Comparison of ENCODE assay signal across 8 cellular contexts in the genomic region with DNA sequence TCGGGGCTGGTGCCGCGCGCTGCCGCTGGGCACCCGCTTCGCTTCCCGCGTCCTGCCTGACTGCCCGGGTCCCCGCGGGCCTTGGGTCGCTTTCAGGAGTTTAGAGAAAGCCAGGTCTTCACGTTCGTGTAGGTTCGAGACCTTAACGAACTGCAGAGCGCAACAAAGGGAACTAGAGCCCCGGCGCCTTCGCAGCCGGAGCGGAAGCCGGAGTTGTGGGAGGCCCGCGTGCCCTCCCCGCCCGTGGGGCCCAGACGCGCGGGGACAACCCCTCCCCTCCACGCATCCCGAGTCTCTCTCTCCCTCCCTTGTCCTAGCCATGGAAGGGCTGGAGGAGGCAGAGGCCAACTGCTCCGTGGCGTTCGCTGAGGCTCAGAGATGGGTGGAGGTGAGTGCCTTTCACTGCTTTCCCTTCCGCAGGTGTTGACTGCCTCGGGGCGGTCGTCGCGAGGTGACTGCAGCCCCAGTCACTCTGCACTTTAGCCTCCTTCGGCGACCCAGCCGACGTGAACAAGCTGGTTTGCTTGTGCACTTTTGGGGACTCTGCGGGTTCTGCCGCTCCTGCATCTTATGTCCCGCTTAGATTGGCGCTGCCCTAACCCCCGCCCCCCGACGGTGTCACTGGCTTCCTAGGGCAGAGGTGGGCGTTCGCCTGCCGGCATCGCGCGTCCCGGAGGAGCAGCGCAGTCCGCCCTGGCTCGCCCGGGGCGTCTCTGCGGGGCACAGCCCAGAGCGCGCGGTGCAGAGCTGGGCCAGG. TPM values are rescaled to one million over a fixed set of nuclear protein-coding genes. Genes with fewer than 3 reads are reported as not detected.
DNase-seq lines count a peak whose midpoint lies in the region; ATAC-seq and TF ChIP-seq lines count a peak whose summit lies in the region.

No MANE protein-coding gene starts in this region.

- no peak overlapping the region for H3K27ac Mint-ChIP-seq in Calu3 (ENCODE audit: unreplicated experiment)
- no peak overlapping the region for H3K27ac Mint-ChIP-seq in T-helper 1 cell treated with Interleukin-12 subunit alpha and Interleukin-12 subunit beta and Interleukin-4 antibody, amounts not matched to agents 30 μg/mL and 1 μg/mL, for 36 hours

- H3K27me3 ChIP-seq in HL-60 (ENCODE audit: insufficient read depth, poor library complexity, severe bottlenecking) (peaks cover 3% of the 10 kb centered on the region), iPS-20b (ENCODE audit: insufficient read depth, low read length) (peaks cover 50% of the 10 kb centered on the region), spleen (replicated peaks in 1 of 7) (peaks cover 0 to 31% (median 0%) of the 10 kb centered on the region in 7 donors)

- ATAC-seq in GM21367 (IDR thresholded peaks at IDR 0.05; ENCODE audit: unreplicated experiment), result peak; percentile 46

- no peaks in the 10 kb centered on the region for H3K4me1 Mint-ChIP-seq in Calu3 (ENCODE audit: low read depth, unreplicated experiment)
- H3K4me1 Mint-ChIP-seq in T-helper 1 cell treated with Interleukin-12 subunit alpha and Interleukin-12 subunit beta and Interleukin-4 antibody, amounts not matched to agents 30 μg/mL and 1 μg/mL, for 36 hours (ENCODE audit: low read depth), result peaks cover 13% of the 10 kb centered on the region

- peaks cover 17% of the 10 kb centered on the region for H3K4me1 ChIP-seq in iPS-20b (ENCODE audit: insufficient read depth, low read length)
- peaks cover 5 to 31% (median 24%) of the 10 kb centered on the region in 6 donors for H3K4me1 ChIP-seq in spleen

- TF ChIP-seq POLR2A in spleen (IDR thresholded peaks at IDR 0.05), result no peak

- H3K27me3 Mint-ChIP-seq in Calu3 (ENCODE audit: unreplicated experiment), result no peaks in the 10 kb centered on the region
- peaks cover 25% of the 10 kb centered on the region for H3K27me3 Mint-ChIP-seq in T-helper 1 cell treated with Interleukin-12 subunit alpha and Interleukin-12 subunit beta and Interleukin-4 antibody, amounts not matched to agents 30 μg/mL and 1 μg/mL, for 36 hours (ENCODE audit: low read depth)

- H3K9me3 ChIP-seq in iPS-20b (ENCODE audit: insufficient read depth, low read depth, low read length), result no peaks in the 10 kb centered on the region
- H3K9me3 ChIP-seq in spleen, result no peaks in the 10 kb centered on the region

- in situ Hi-C loops in astrocyte of the cerebellum (cut with HindIII; ENCODE audit: low sequenced_read_pairs), result no loop called here

- CTCF ChIA-PET in Calu3 (lab: Charles Lee), result no interaction called here

- TF ChIP-seq CTCF in Calu3 (IDR thresholded peaks at IDR 0.05; ENCODE audit: unreplicated experiment), result no peak
- no peak for TF ChIP-seq CTCF in HL-60 (IDR thresholded peaks at IDR 0.05; ENCODE audit: insufficient read depth, low read length)
- no peak for TF ChIP-seq CTCF in astrocyte of the cerebellum (IDR thresholded peaks at IDR 0.05; ENCODE audit: low read depth, low read length, missing control alignments)
- TF ChIP-seq CTCF in spleen (IDR thresholded peaks at IDR 0.05 in 8 of 11, conservative IDR thresholded peaks at IDR 0.05 in 3 of 11), result no peak

- H3K27ac ChIP-seq in HL-60 (replicated peaks), result no peak overlapping the region; the same call in 1 of the 2 replicates
- no peak overlapping the region for H3K27ac ChIP-seq in iPS-20b (ENCODE audit: low read length)
- peak overlapping the region in 5 of 8 donors; percentile 34 to 71 (median 67) for H3K27ac ChIP-seq in spleen

- intact Hi-C loops in Calu3 (cut with micrococcal nuclease; ENCODE audit: unreplicated experiment), result no loop called here
- intact Hi-C loops in spleen (cut with DNase I; ENCODE audit: low total_unique reads), result no loop called here

- BruUV-seq in Calu3 (replicated peaks; lab: Mats Ljungman, UMichigan), result no TSS peak

- peak overlapping the region; percentile 57 for H3K4me3 Mint-ChIP-seq in Calu3 (ENCODE audit: low read depth, unreplicated experiment)
- H3K4me3 Mint-ChIP-seq in T-helper 1 cell treated with Interleukin-12 subunit alpha and Interleukin-12 subunit beta and Interleukin-4 antibody, amounts not matched to agents 30 μg/mL and 1 μg/mL, for 36 hours, result peak overlapping the region; percentile 68

- H3K9ac ChIP-seq in iPS-20b (ENCODE audit: low read depth, low read length), result peak overlapping the region; percentile 59

- H3K36me3 ChIP-seq in iPS-20b (ENCODE audit: insufficient read depth, low read depth, low read length), result no peaks in the 10 kb centered on the region
- no peaks in the 10 kb centered on the region for H3K36me3 ChIP-seq in spleen

- H3K36me3 Mint-ChIP-seq in Calu3 (ENCODE audit: insufficient read depth, unreplicated experiment), result peaks cover 5% of the 10 kb centered on the region
- H3K36me3 Mint-ChIP-seq in T-helper 1 cell treated with Interleukin-12 subunit alpha and Interleukin-12 subunit beta and Interleukin-4 antibody, amounts not matched to agents 30 μg/mL and 1 μg/mL, for 36 hours (ENCODE audit: low read depth), result peaks cover 2% of the 10 kb centered on the region

- H3K9me3 Mint-ChIP-seq in Calu3 (ENCODE audit: low read depth, unreplicated experiment), result no peaks in the 10 kb centered on the region
- no peaks in the 10 kb centered on the region for H3K9me3 Mint-ChIP-seq in T-helper 1 cell treated with Interleukin-12 subunit alpha and Interleukin-12 subunit beta and Interleukin-4 antibody, amounts not matched to agents 30 μg/mL and 1 μg/mL, for 36 hours

- DNase-seq in Calu3, result peak; percentile 5
- DNase-seq in HL-60 (ENCODE audit: low read depth in 1 of 2, low spot score in 1 of 2), result peak; percentile 33 to 64
- no peak for DNase-seq in astrocyte of the cerebellum (ENCODE audit: low read depth)
- peak; percentile 89 for DNase-seq in spleen
- no peak for DNase-seq in NCI-H1694 (lab: John Stamatoyannopoulos, UW)

- WGBS in spleen, 5 donors, result 0 to 1% (median 1%) methylated on average over 30 to 69 of the region's 69 CpGs

- H3K4me3 ChIP-seq in HL-60 (replicated peaks; ENCODE audit: insufficient read depth, low read length) (peak overlapping the region; percentile 59), astrocyte of the cerebellum (ENCODE audit: low read depth, low read length) (peak overlapping the region; percentile 91), iPS-20b (ENCODE audit: low read length) (peak overlapping the region; percentile 78), spleen (peak overlapping the region; percentile 47 to 83 (median 74))

RNA-seq across cellular contexts. Expression of a gene that starts 0.4 kb away (rescaled TPM):
- 105 and 117 TPM in 2 replicates for total RNA-seq in Calu3 (2022)
- 10 to 100 TPM in 3 of 7 donors, 1 to 10 TPM in 4; 6.5 to 15.5 (median 9.0) TPM for total RNA-seq in spleen
- 1 to 10 TPM; 2.2 to 5.4 (median 2.3) TPM for polyA plus RNA-seq in spleen

Comparison
In these comparisons a context has a peak if more than half of its experiments do, and no peak if none do; other contexts are left out.
1. DNase-seq: peak in Calu3 (single experiment), HL-60 (2 of 2) and spleen (single experiment); none in astrocyte of the cerebellum (single experiment) and NCI-H1694 (single experiment).
2. H3K27ac ChIP-seq: peak in spleen (5 of 8); none in HL-60 (single experiment) and iPS-20b (single experiment).
3. Peak in every context shown above with its lines, with median percentiles within 50 percentile points of each other: H3K4me3 ChIP-seq.